10 cellular contexts compared by ENCODE assay signal in the genomic region with DNA sequence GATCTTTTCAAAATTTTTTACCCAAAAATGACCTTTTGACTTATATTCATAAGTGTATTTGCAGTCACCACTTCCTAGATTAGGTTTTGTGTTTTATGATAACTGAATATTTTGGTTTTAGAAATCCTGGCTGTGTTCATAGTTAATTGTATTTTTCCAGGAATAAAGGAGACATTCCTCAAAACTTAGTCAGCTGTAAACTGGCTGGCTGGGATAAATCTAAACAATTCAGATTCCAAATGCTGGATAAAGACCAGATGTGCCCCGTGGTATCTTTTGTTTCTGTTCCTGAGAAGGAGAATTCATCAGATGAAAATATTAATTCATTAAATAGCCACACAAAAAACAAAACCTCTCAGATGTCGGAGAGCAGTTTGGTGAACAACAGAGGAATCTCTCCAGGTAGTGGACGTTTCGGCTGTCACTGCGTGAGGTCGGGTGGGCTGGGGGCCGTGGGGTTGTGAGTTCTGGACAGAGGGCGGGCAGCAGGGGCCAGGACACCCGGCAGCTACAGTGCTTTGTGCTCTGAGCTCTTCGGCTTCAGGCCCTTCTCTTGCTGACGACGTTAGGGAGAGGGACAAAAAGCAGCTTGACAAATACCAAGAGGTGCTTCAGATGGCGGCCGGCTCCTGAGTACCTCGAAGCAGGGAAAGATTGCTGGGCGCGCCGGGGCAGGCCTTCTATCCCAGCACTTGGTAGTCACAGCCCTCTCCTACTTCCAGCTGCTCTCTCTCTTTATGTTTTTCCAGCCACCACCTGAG. TPM values are rescaled to one million over a fixed set of nuclear protein-coding genes. Genes with fewer than 3 reads are reported as not detected.
DNase-seq lines count a peak whose midpoint lies in the region; ATAC-seq, FAIRE-seq and TF ChIP-seq lines count a peak whose summit lies in the region.
"Had no signal": no experiment of that assay in that cellular context is flagged by ENCODE, and none has a peak within 500 bp of the region (broad histone marks: within the 10 kb centered on the region; RNA-seq: fewer than 3 reads in every experiment).

No MANE protein-coding gene starts in this region.

- H3K27ac ChIP-seq in keratinocyte (ENCODE audit: control insufficient read depth, insufficient read depth, low read length) (no peak overlapping the region), transverse colon (peak overlapping the region; percentile 35 to 69 (median 54))

- dilution Hi-C loops in keratinocyte (cut with MboI; ENCODE audit: extremely low pct_ligation_motif_present, low sequenced_read_pairs) = no loop called here

- no peak overlapping the region for H3K4me3 ChIP-seq in keratinocyte (ENCODE audit: control insufficient read depth in 2 of 3, extremely low read depth in 1 of 3, insufficient read depth in 2 of 3, low read depth in 1 of 3, low read length in 3 of 3)
- peak overlapping the region in 2 of 4 donors; percentile 8 to 30 for H3K4me3 ChIP-seq in transverse colon

- H3K36me3 ChIP-seq in keratinocyte (ENCODE audit: control insufficient read depth in 2 of 2, extremely low read depth in 1 of 2, insufficient read depth in 2 of 2, low read length in 2 of 2) = no peaks in the 10 kb centered on the region
- no peaks in the 10 kb centered on the region for H3K36me3 ChIP-seq in transverse colon

- H3K27me3 ChIP-seq in keratinocyte (ENCODE audit: control insufficient read depth, extremely low read depth, insufficient read depth, low read length) (peaks cover 11% of the 10 kb centered on the region), transverse colon (no peaks in the 10 kb centered on the region)

- intact Hi-C loops in transverse colon (cut with DNase I; ENCODE audit: low total_unique reads) = no loop called here

- peak; percentile 11 for DNase-seq in HT1080 (ENCODE audit: low read depth)
- peak; percentile 47 for DNase-seq in amniotic stem cell (lab: John Stamatoyannopoulos, UW)
- DNase-seq in keratinocyte (ENCODE audit: low read depth, low spot score) = no peak
- DNase-seq in transverse colon = no peak
- DNase-seq in NCI-H2029 treated with DMSO at 0.1 percent for 48 hours (lab: John Stamatoyannopoulos, UW) = no peak
- no peak for DNase-seq in DMS114 treated with DMSO at 0.1 percent for 48 hours (lab: John Stamatoyannopoulos, UW; ENCODE audit: unreplicated experiment)
- DNase-seq: activated CD8-positive, alpha-beta memory T cell treated with anti-CD3 and anti-CD28 coated beads, Interleukin-2, amount 50 U/mL, for 4 hours; kidney glomerular epithelial cell; NCI-H1436 treated with DMSO at 0.1 percent for 48 hours had no signal

- peak overlapping the region; percentile 61 for H2AFZ ChIP-seq in keratinocyte (ENCODE audit: control insufficient read depth, low read length)

- H3K9me1 ChIP-seq in keratinocyte (ENCODE audit: control insufficient read depth, extremely low read depth, insufficient read depth, low read length) = no peaks in the 10 kb centered on the region

- TF ChIP-seq CTCF in keratinocyte (optimal IDR thresholded peaks at IDR 0.05 in 1 of 3, IDR thresholded peaks at IDR 0.05 in 1 of 3, conservative IDR thresholded peaks at IDR 0.05 in 1 of 3; ENCODE audit: extremely low read depth in 1 of 3, insufficient read depth in 2 of 3, low read length in 3 of 3) (no peak), transverse colon (IDR thresholded peaks at IDR 0.05) (no peak)

- H3K4me1 ChIP-seq in keratinocyte (ENCODE audit: control insufficient read depth, extremely low read depth, insufficient read depth, low read length) = peaks cover 6% of the 10 kb centered on the region
- peaks cover 0 to 14% (median 0%) of the 10 kb centered on the region in 4 donors for H3K4me1 ChIP-seq in transverse colon

- no peaks in the 10 kb centered on the region for H3K79me2 ChIP-seq in keratinocyte (ENCODE audit: control insufficient read depth, insufficient read depth, low read length)

- TF ChIP-seq POLR2A in transverse colon (IDR thresholded peaks at IDR 0.05) = no peak

- peak overlapping the region; percentile 6 for H3K4me2 ChIP-seq in keratinocyte (ENCODE audit: control insufficient read depth, extremely low read depth, insufficient read depth, low read depth, low read length)

- H3K9ac ChIP-seq in keratinocyte (ENCODE audit: control insufficient read depth, extremely low read depth, insufficient read depth, low read length) = no peak overlapping the region

- FAIRE-seq in keratinocyte (lab: Jason Lieb, UNC) = no peak

- H3K9me3 ChIP-seq in keratinocyte (ENCODE audit: control insufficient read depth, low read depth, low read length) = no peaks in the 10 kb centered on the region
- no peaks in the 10 kb centered on the region for H3K9me3 ChIP-seq in transverse colon

- ATAC-seq in GM21576 (IDR thresholded peaks at IDR 0.05; ENCODE audit: unreplicated experiment) = no peak

- no peaks in the 10 kb centered on the region for H4K20me1 ChIP-seq in keratinocyte (ENCODE audit: control insufficient read depth, extremely low read depth, insufficient read depth, low read length)

- in situ Hi-C loops in transverse colon (cut with MboI; ENCODE audit: low pct_ligation_motif_present in 1 of 4, low pct_unique_long_range_greater_than_20kb in 1 of 4, low sequenced_read_pairs in 3 of 4) = no loop called here

- TF ChIP-seq EP300 in transverse colon (IDR thresholded peaks at IDR 0.05; ENCODE audit: low read depth) = no peak

- WGBS in transverse colon (ENCODE audit: low coverage in 1 of 2), 2 donors = 10 to 60% methylated on average over 2 to 18 of the region's 18 CpGs

RNA-seq across cellular contexts. Expression of a gene that starts 24.6 kb away (rescaled TPM):
- total RNA-seq in HT1080 (2014; rRNA removed; shearing (Covaris generic)) = not detected in 2 replicates
- polyA plus RNA-seq in HT1080 (2015; cell fraction: cytosol; rRNA removed) = 0.19 and 0.83 TPM in 2 replicates
- 0.23 and 1.2 TPM in 2 replicates for polyA plus RNA-seq in HT1080 (2015; cell fraction: nucleus; rRNA removed)
- polyA plus RNA-seq in keratinocyte = not detected in 3 replicates
- not detected for polyA plus RNA-seq in keratinocyte (2011; ENCODE audit: low read depth)
- not detected in 2 replicates for polyA plus RNA-seq in keratinocyte (2011; cell fraction: cytosol; rRNA removed)
- polyA plus RNA-seq in keratinocyte (2011; cell fraction: nucleus; rRNA removed) = not detected in 2 replicates
- polyA plus RNA-seq in keratinocyte (2012; ENCODE audit: low replicate concordance) = not detected in 2 replicates
- polyA minus RNA-seq in keratinocyte = 0.06 to 0.95 TPM (median 0.10 TPM) in 3 replicates
- polyA minus RNA-seq in keratinocyte (2011; cell fraction: cytosol; rRNA and poly(A)+ RNA removed) = not detected
- not detected in 2 replicates for polyA minus RNA-seq in keratinocyte (2011; cell fraction: nucleus; rRNA and poly(A)+ RNA removed)
- under 1 TPM in 3 of 4 donors, not detected in 1; 0.20 to 0.48 (median 0.41) TPM for total RNA-seq in transverse colon

RNA-seq across cellular contexts. Expression of a gene that starts 29.2 kb away (rescaled TPM):
- 0.10 TPM in 1 of 2 replicates, not detected in the other for total RNA-seq in HT1080 (2014; rRNA removed; shearing (Covaris generic))
- polyA plus RNA-seq in HT1080 (2015; cell fraction: cytosol; rRNA removed) = 0.02 and 0.07 TPM in 2 replicates
- not detected in 2 replicates for polyA plus RNA-seq in HT1080 (2015; cell fraction: nucleus; rRNA removed)
- polyA plus RNA-seq in keratinocyte = not detected in 3 replicates
- not detected for polyA plus RNA-seq in keratinocyte (2011; ENCODE audit: low read depth)
- not detected in 2 replicates for polyA plus RNA-seq in keratinocyte (2011; cell fraction: cytosol; rRNA removed)
- polyA plus RNA-seq in keratinocyte (2011; cell fraction: nucleus; rRNA removed) = not detected in 2 replicates
- not detected in 2 replicates for polyA plus RNA-seq in keratinocyte (2012; ENCODE audit: low replicate concordance)
- 0.10 TPM in 1 of 3 replicates, not detected in the others for polyA minus RNA-seq in keratinocyte
- not detected for polyA minus RNA-seq in keratinocyte (2011; cell fraction: cytosol; rRNA and poly(A)+ RNA removed)
- polyA minus RNA-seq in keratinocyte (2011; cell fraction: nucleus; rRNA and poly(A)+ RNA removed) = not detected in 2 replicates
- not detected for total RNA-seq in transverse colon

RNA-seq across cellular contexts. Expression of a gene that starts 56.1 kb away (rescaled TPM):
- total RNA-seq in HT1080 (2014; rRNA removed; shearing (Covaris generic)) = 1.4 and 1.6 TPM in 2 replicates
- 4.2 and 5.6 TPM in 2 replicates for polyA plus RNA-seq in HT1080 (2015; cell fraction: cytosol; rRNA removed)
- polyA plus RNA-seq in HT1080 (2015; cell fraction: nucleus; rRNA removed) = 4.6 and 6.1 TPM in 2 replicates
- 0.22 to 0.68 TPM (median 0.32 TPM) in 3 replicates for polyA plus RNA-seq in keratinocyte
- polyA plus RNA-seq in keratinocyte (2011; ENCODE audit: low read depth) = 0.17 TPM
- 0.30 and 1.0 TPM in 2 replicates for polyA plus RNA-seq in keratinocyte (2011; cell fraction: cytosol; rRNA removed)
- polyA plus RNA-seq in keratinocyte (2011; cell fraction: nucleus; rRNA removed) = 0.97 and 1.3 TPM in 2 replicates
- polyA plus RNA-seq in keratinocyte (2012; ENCODE audit: low replicate concordance) = 0.83 and 1.2 TPM in 2 replicates
- 0.10 to 2.5 TPM in 2 of 3 replicates, not detected in the other for polyA minus RNA-seq in keratinocyte
- 0.77 TPM for polyA minus RNA-seq in keratinocyte (2011; cell fraction: cytosol; rRNA and poly(A)+ RNA removed)
- 0.23 and 0.53 TPM in 2 replicates for polyA minus RNA-seq in keratinocyte (2011; cell fraction: nucleus; rRNA and poly(A)+ RNA removed)
- total RNA-seq in transverse colon = under 1 TPM in 1 of 4 donors, not detected in 3; 0.32 TPM

RNA-seq across cellular contexts. Expression of a gene that starts 56.3 kb away (rescaled TPM):
- not detected in 2 replicates for total RNA-seq in HT1080 (2014; rRNA removed; shearing (Covaris generic))
- polyA plus RNA-seq in HT1080 (2015; cell fraction: cytosol; rRNA removed) = not detected in 2 replicates
- polyA plus RNA-seq in HT1080 (2015; cell fraction: nucleus; rRNA removed) = not detected in 2 replicates
- polyA plus RNA-seq in keratinocyte = not detected in 3 replicates
- polyA plus RNA-seq in keratinocyte (2011; ENCODE audit: low read depth) = not detected
- polyA plus RNA-seq in keratinocyte (2011; cell fraction: cytosol; rRNA removed) = not detected in 2 replicates
- polyA plus RNA-seq in keratinocyte (2011; cell fraction: nucleus; rRNA removed) = not detected in 2 replicates
- polyA plus RNA-seq in keratinocyte (2012; ENCODE audit: low replicate concordance) = not detected in 2 replicates
- polyA minus RNA-seq in keratinocyte = not detected in 3 replicates
- not detected for polyA minus RNA-seq in keratinocyte (2011; cell fraction: cytosol; rRNA and poly(A)+ RNA removed)
- polyA minus RNA-seq in keratinocyte (2011; cell fraction: nucleus; rRNA and poly(A)+ RNA removed) = not detected in 2 replicates
- not detected for total RNA-seq in transverse colon

Comparison
In these comparisons a context has a peak if more than half of its experiments do, and no peak if none do; other contexts are left out.
1. DNase-seq: peak in HT1080 (single experiment) and amniotic stem cell (single experiment); none in keratinocyte (single experiment), transverse colon (single experiment), NCI-H2029 treated with DMSO at 0.1 percent for 48 hours (single experiment) and DMS114 treated with DMSO at 0.1 percent for 48 hours (single experiment).